ENCODE assay signal across 28 cellular contexts in genomic region chr20:34175072-34175471, GRCh38.
"Had no signal": no experiment of that assay in that cellular context is flagged by ENCODE, and none has a peak within 500 bp of the region (broad histone marks: within the 10 kb centered on the region; RNA-seq: fewer than 3 reads in every experiment).

No MANE protein-coding gene starts in this region.

- H3K79me2 ChIP-seq: parathyroid adenoma had no signal

- H3K4me3 ChIP-seq: gastroesophageal sphincter, right atrium auricular region, spleen, suprapubic skin, tibial artery, upper lobe of right lung had no signal

- ATAC-seq: activated CD8-positive, alpha-beta T cell treated with anti-CD3 and anti-CD28 coated beads for 36 hours; activated T-cell treated with anti-CD3 and anti-CD28 coated beads, Interleukin-2, amount 50 U/mL, for 4 hours; activated T-helper 17 cell treated with anti-CD3 and anti-CD28 coated beads, Interleukin-2, amount 50 U/mL, for 72 hours; effector memory CD8-positive, alpha-beta T cell; gastroesophageal sphincter; left cardiac atrium; left ventricle myocardium superior; naive thymus-derived CD4-positive, alpha-beta T cell had no signal

- H3K9ac ChIP-seq: parathyroid adenoma had no signal

- H3K36me3 ChIP-seq: brain microvascular endothelial cell, gastroesophageal sphincter, right atrium auricular region, spleen, suprapubic skin, tibial artery, upper lobe of right lung had no signal

- H3K27ac ChIP-seq: brain microvascular endothelial cell, gastroesophageal sphincter, parathyroid adenoma, right atrium auricular region, spleen, suprapubic skin, tibial artery, upper lobe of right lung had no signal

- H3K4me1 ChIP-seq: gastroesophageal sphincter, parathyroid adenoma, right atrium auricular region, spleen, suprapubic skin, tibial artery, upper lobe of right lung had no signal

- DNase-seq: activated CD4-positive, alpha-beta T cell treated with anti-CD3 and anti-CD28 coated beads, Interleukin-2, amount 10 ng/mL, durations not matched to agents 7 days and 5 days; activated CD4-positive, CD25-positive, alpha-beta regulatory T cell treated with anti-CD3 and anti-CD28 coated beads, Interleukin-2, amount 50 U/mL, for 72 hours; activated CD8-positive, alpha-beta T cell treated with anti-CD3 and anti-CD28 coated beads for 36 hours; activated gamma-delta T cell treated with Interleukin-2 at 50 U/mL for 16 hours; activated naive CD4-positive, alpha-beta T cell treated with anti-CD3 and anti-CD28 coated beads, Interleukin-2, amount 50 U/mL, for 16 hours; activated T-cell treated with anti-CD3 and anti-CD28 coated beads, Interleukin-2, amount 50 U/mL, for 4 hours; amniotic stem cell; brain microvascular endothelial cell; caudate nucleus; cortex of kidney; effector memory CD8-positive, alpha-beta T cell; erythroblast; head of caudate nucleus; hippocampal formation; left cardiac atrium; left ventricle myocardium superior; naive thymus-derived CD4-positive, alpha-beta T cell; occipital lobe; spleen; stimulated activated naive CD4-positive, alpha-beta T cell; T-helper 9 cell; tibial artery; upper lobe of right lung had no signal

- H2AFZ ChIP-seq: parathyroid adenoma had no signal

- H3K27me3 ChIP-seq: brain microvascular endothelial cell, gastroesophageal sphincter, right atrium auricular region, spleen, suprapubic skin, tibial artery, upper lobe of right lung had no signal

- H3K9me3 ChIP-seq: gastroesophageal sphincter, right atrium auricular region, spleen, suprapubic skin, tibial artery, upper lobe of right lung had no signal
